ENCODE assay signal across 6 cellular contexts in genomic region chr17:42565523-42566214, GRCh38. TPM values are rescaled to one million over a fixed set of nuclear protein-coding genes. Genes with fewer than 3 reads are reported as not detected.
DNase-seq lines count a peak whose midpoint lies in the region; ATAC-seq, FAIRE-seq and TF ChIP-seq lines count a peak whose summit lies in the region.

No MANE protein-coding gene starts in this region.

- SMC1A ChIA-PET in GM12878 (lab: Charles Lee; ENCODE audit: uncharacterized antibody, unreplicated experiment): interaction anchor here (1.2 kb wide), 1 partner anchor 44 kb away, joined by 3 read pairs; the partner anchor contains the start of genes RETREG3 and TUBG1

- no peak for TF ChIP-seq EP300 in GM12878 (IDR thresholded peaks at IDR 0.05; ENCODE audit: borderline replicate concordance in 1 of 2, control insufficient read depth in 1 of 2, low read depth in 2 of 2, low read length in 2 of 2)

- CTCF ChIA-PET in GM12878 (lab: Yijun Ruan, JAX): interaction anchor here (1.4 to 2.4 kb wide), 5 partner anchors 11 to 115 kb away, joined by 4 to 23 read pairs (median 6); partner anchors contain the start of gene PSMC3IP

- intact Hi-C loops in GM12878 (cut with micrococcal nuclease; ENCODE audit: unreplicated experiment) (no loop called here), posterior vena cava (cut with DNase I) (no loop called here)

- H2AFZ ChIP-seq in GM12878 (ENCODE audit: control insufficient read depth, low read depth, low read length): no peak overlapping the region

- no TSS peak for BruUV-seq in GM12878 (replicated peaks; lab: Mats Ljungman, UMichigan)

- no peaks in the 10 kb centered on the region for H3K9me3 ChIP-seq in HUES64 (ENCODE audit: insufficient read depth, low read depth, low read length)
- no peaks in the 10 kb centered on the region for H3K9me3 ChIP-seq in GM12878 (replicated peaks; ENCODE audit: control insufficient read depth, insufficient read depth, low read length)

- H3K27ac ChIP-seq in HUES64 (ENCODE audit: low read depth, low read length) (peak overlapping the region; percentile 87), GM12878 (ENCODE audit: control insufficient read depth, insufficient read depth) (no peak overlapping the region)

- TF ChIP-seq RAD21 in GM12878 (IDR thresholded peaks at IDR 0.05; ENCODE audit: insufficient read depth, low read depth, low read length): no peak

- RAD21 ChIA-PET in GM12878 (lab: Charles Lee; ENCODE audit: unreplicated experiment): no interaction called here

- H3K4me3 ChIP-seq in HUES64 (ENCODE audit: low read length) (no peak overlapping the region), GM12878 (no peak overlapping the region)

- POLR2A ChIA-PET in GM12878 (lab: Charles Lee): interaction anchor here (0.7 to 2.6 kb wide), 3 partner anchors 10 to 110 kb away, joined by 3 to 14 read pairs (median 4); partner anchors contain the start of genes PLEKHH3 and PSMC3IP

- ATAC-seq in GM12878: no peak

- peaks cover 50% of the 10 kb centered on the region for H3K79me2 ChIP-seq in GM12878 (ENCODE audit: control insufficient read depth, insufficient read depth, low read length)

- H3K4me2 ChIP-seq in GM12878 (ENCODE audit: control insufficient read depth, insufficient read depth): no peak overlapping the region

- H3K27me3 ChIP-seq in HUES64 (ENCODE audit: insufficient read depth, low read length) (no peaks in the 10 kb centered on the region), GM12878 (replicated peaks in 1 of 2; ENCODE audit: control insufficient read depth in 2 of 2, insufficient read depth in 2 of 2, low read length in 1 of 2) (no peaks in the 10 kb centered on the region)

- TF ChIP-seq POLR2A in GM12878 (IDR thresholded peaks at IDR 0.05; ENCODE audit: low read depth, low read length): 0 out of 2 replicates have a peak, but pooled peaks have one; percentile 5

- no peak for DNase-seq in GM12878 (ENCODE audit: low read depth, low spot score)
- DNase-seq in posterior vena cava (ENCODE audit: low spot score): peak; percentile 66
- DNase-seq in stimulated activated CD4-positive, alpha-beta T cell treated with anti-CD3 and anti-CD28 coated beads, Interleukin-2, amount 100 ng/mL, for 48 hours: no peak
- no peak for DNase-seq in NCI-H2196 (lab: John Stamatoyannopoulos, UW; ENCODE audit: unreplicated experiment)
- DNase-seq in DMS53 (lab: John Stamatoyannopoulos, UW): no peak

- peaks cover 5% of the 10 kb centered on the region; the same call in 1 of the 2 replicates for H3K4me1 ChIP-seq in HUES64 (ENCODE audit: insufficient read depth, low read length)
- peaks cover 24% of the 10 kb centered on the region for H3K4me1 ChIP-seq in GM12878 (ENCODE audit: control insufficient read depth, insufficient read depth, low read length)

- WGBS in HUES64: 91% methylated on average over 16 of the region's 16 CpGs
- 92% methylated on average over 16 of the region's 16 CpGs for WGBS in GM12878 (ENCODE audit: insufficient coverage, insufficient replicate concordance, low lambda C conversion rate, missing lambda C conversion rate)

- in situ Hi-C loops in GM12878 (cut with MboI): no loop called here

- H4K20me1 ChIP-seq in GM12878 (ENCODE audit: control insufficient read depth, insufficient read depth): no peaks in the 10 kb centered on the region

- no peak for TF ChIP-seq CTCF in GM12878 (IDR thresholded peaks at IDR 0.05 in 2 of 3, conservative IDR thresholded peaks at IDR 0.05 in 1 of 3; ENCODE audit: control insufficient read depth in 2 of 3, extremely low read depth in 1 of 3, insufficient read depth in 1 of 3, low read depth in 3 of 3, low read length in 3 of 3)

- H3K36me3 ChIP-seq in HUES64 (ENCODE audit: insufficient read depth, low read length) (peaks cover 49% of the 10 kb centered on the region), GM12878 (ENCODE audit: control insufficient read depth in 2 of 2, insufficient read depth in 2 of 2, low read length in 1 of 2) (peaks cover 23 to 29% of the 10 kb centered on the region in 2 experiments; a peak in 3 of 4 replicates)

- H3K9ac ChIP-seq in HUES64 (ENCODE audit: low read depth, low read length): no peak overlapping the region
- H3K9ac ChIP-seq in GM12878 (ENCODE audit: control insufficient read depth, insufficient read depth, low read length): no peak overlapping the region

- no peak for FAIRE-seq in GM12878 (lab: Jason Lieb, UNC)

RNA-seq across cellular contexts. Expression of gene MLX, which starts 1.2 kb away (rescaled TPM):
- polyA plus RNA-seq in HUES64 (2013, experiment 1 of 2): 31.6 TPM
- 31.6 TPM for polyA plus RNA-seq in HUES64 (2013, experiment 2 of 2)
- total RNA-seq in GM12878 (2013; cell fraction: nucleolus; rRNA removed): 60.5 and 62.5 TPM in 2 replicates
- total RNA-seq in GM12878 (2014; rRNA removed) (37.1 and 39.5 TPM in 2 replicates), GM12878 (2014; rRNA removed; fragmentation: Illumina TruSeq; extraction: Trizol) (34.1 and 34.4 TPM in 2 replicates), GM12878 (2021) (38.3 and 41.5 TPM in 2 replicates), posterior vena cava (10 to 100 TPM; 27.5 to 28.5 TPM)
- 23.2 TPM for polyA plus RNA-seq in GM12878 (2011; ENCODE audit: low read depth)
- polyA plus RNA-seq in GM12878 (2011; rRNA removed) (41.2 and 48.9 TPM in 2 replicates), GM12878 (2014; fragmentation: Illumina TruSeq; extraction: Trizol) (59.2 and 61.1 TPM in 2 replicates), GM12878 (2014; fragmentation: Nextera tagmentation; extraction: Ambion mirVana) (10 to 100 TPM; 38.3 to 49.1 TPM), GM12878 (2014; rRNA removed) (65.0 and 66.1 TPM in 2 replicates), GM12878 (2016; fragmentation: Nextera tagmentation; extraction: Ambion mirVana) (10 to 100 TPM; 40.6 to 47.4 TPM)
- polyA plus RNA-seq in GM12878 (2011; cell fraction: cytosol; rRNA removed): 46.2 and 53.0 TPM in 2 replicates
- 103 and 133 TPM in 2 replicates for polyA plus RNA-seq in GM12878 (2011; cell fraction: nucleus; rRNA removed)
- 30.5 and 32.5 TPM in 2 replicates for polyA plus RNA-seq in GM12878 (2012)
- polyA minus RNA-seq in GM12878 (2011; rRNA and poly(A)+ RNA removed): 65.2 and 81.9 TPM in 2 replicates
- 16.7 and 28.9 TPM in 2 replicates for polyA minus RNA-seq in GM12878 (2011; cell fraction: cytosol; rRNA and poly(A)+ RNA removed)
- 34.8 and 58.3 TPM in 2 replicates for polyA minus RNA-seq in GM12878 (2011; cell fraction: nucleus; rRNA and poly(A)+ RNA removed)

RNA-seq across cellular contexts. Expression of gene COASY, which starts 3.7 kb away (rescaled TPM):
- polyA plus RNA-seq in HUES64 (2013, experiment 1 of 2): 54.2 TPM
- polyA plus RNA-seq in HUES64 (2013, experiment 2 of 2): 54.0 TPM
- total RNA-seq in GM12878 (2013; cell fraction: nucleolus; rRNA removed): 25.0 and 29.9 TPM in 2 replicates
- total RNA-seq in GM12878 (2014; rRNA removed) (27.8 and 31.3 TPM in 2 replicates), GM12878 (2014; rRNA removed; fragmentation: Illumina TruSeq; extraction: Trizol) (18.6 TPM in 2 replicates), GM12878 (2021) (81.9 and 88.5 TPM in 2 replicates), posterior vena cava (10 to 100 TPM; 34.0 TPM)
- polyA plus RNA-seq in GM12878 (2011; ENCODE audit: low read depth): 32.2 TPM
- polyA plus RNA-seq in GM12878 (2011; rRNA removed) (19.9 and 33.1 TPM in 2 replicates), GM12878 (2014; fragmentation: Illumina TruSeq; extraction: Trizol) (28.0 and 38.1 TPM in 2 replicates), GM12878 (2014; fragmentation: Nextera tagmentation; extraction: Ambion mirVana) (10 to 100 TPM; 39.8 to 46.6 TPM), GM12878 (2014; rRNA removed) (52.5 and 57.8 TPM in 2 replicates), GM12878 (2016; fragmentation: Nextera tagmentation; extraction: Ambion mirVana) (10 to 100 TPM; 88.1 to 93.9 TPM)
- polyA plus RNA-seq in GM12878 (2011; cell fraction: cytosol; rRNA removed): 43.3 and 50.8 TPM in 2 replicates
- polyA plus RNA-seq in GM12878 (2011; cell fraction: nucleus; rRNA removed): 260 and 275 TPM in 2 replicates
- polyA plus RNA-seq in GM12878 (2012): 64.1 and 86.9 TPM in 2 replicates
- 21.3 and 34.8 TPM in 2 replicates for polyA minus RNA-seq in GM12878 (2011; rRNA and poly(A)+ RNA removed)
- 23.2 and 23.4 TPM in 2 replicates for polyA minus RNA-seq in GM12878 (2011; cell fraction: cytosol; rRNA and poly(A)+ RNA removed)
- polyA minus RNA-seq in GM12878 (2011; cell fraction: nucleus; rRNA and poly(A)+ RNA removed): 28.2 and 43.9 TPM in 2 replicates

RNA-seq across cellular contexts. Expression of gene PSMC3IP, which starts 11.9 kb away (rescaled TPM):
- 24.7 TPM for polyA plus RNA-seq in HUES64 (2013, experiment 1 of 2)
- polyA plus RNA-seq in HUES64 (2013, experiment 2 of 2): 22.4 TPM
- total RNA-seq in GM12878 (2013; cell fraction: nucleolus; rRNA removed): 9.0 and 9.9 TPM in 2 replicates
- 17.4 and 18.7 TPM in 2 replicates for total RNA-seq in GM12878 (2014; rRNA removed)
- 12.0 and 12.1 TPM in 2 replicates for total RNA-seq in GM12878 (2014; rRNA removed; fragmentation: Illumina TruSeq; extraction: Trizol)
- 14.7 and 18.0 TPM in 2 replicates for total RNA-seq in GM12878 (2021)
- polyA plus RNA-seq in GM12878 (2011; ENCODE audit: low read depth): 9.6 TPM
- 13.5 and 15.0 TPM in 2 replicates for polyA plus RNA-seq in GM12878 (2011; rRNA removed)
- 7.3 and 9.3 TPM in 2 replicates for polyA plus RNA-seq in GM12878 (2011; cell fraction: cytosol; rRNA removed)
- polyA plus RNA-seq in GM12878 (2011; cell fraction: nucleus; rRNA removed): 29.3 and 29.5 TPM in 2 replicates
- polyA plus RNA-seq in GM12878 (2012): 8.4 and 13.5 TPM in 2 replicates
- 25.9 and 28.5 TPM in 2 replicates for polyA plus RNA-seq in GM12878 (2014; fragmentation: Illumina TruSeq; extraction: Trizol)
- 1 to 10 TPM; 6.8 to 7.1 TPM for polyA plus RNA-seq in GM12878 (2014; fragmentation: Nextera tagmentation; extraction: Ambion mirVana)
- polyA plus RNA-seq in GM12878 (2014; rRNA removed): 24.8 and 26.8 TPM in 2 replicates
- 10 to 100 TPM; 33.1 to 34.5 TPM for polyA plus RNA-seq in GM12878 (2016; fragmentation: Nextera tagmentation; extraction: Ambion mirVana)
- polyA minus RNA-seq in GM12878 (2011; rRNA and poly(A)+ RNA removed): 10.9 and 11.5 TPM in 2 replicates
- polyA minus RNA-seq in GM12878 (2011; cell fraction: cytosol; rRNA and poly(A)+ RNA removed): 3.3 and 4.7 TPM in 2 replicates
- 10.9 and 16.8 TPM in 2 replicates for polyA minus RNA-seq in GM12878 (2011; cell fraction: nucleus; rRNA and poly(A)+ RNA removed)
- 1 to 10 TPM; 4.1 to 4.7 TPM for total RNA-seq in posterior vena cava

RNA-seq across cellular contexts. Expression of gene HSD17B1, which starts 12.9 kb away (rescaled TPM):
- 0.55 TPM for polyA plus RNA-seq in HUES64 (2013, experiment 1 of 2)
- 0.63 TPM for polyA plus RNA-seq in HUES64 (2013, experiment 2 of 2)
- total RNA-seq in GM12878 (2013; cell fraction: nucleolus; rRNA removed): 1.6 and 2.3 TPM in 2 replicates
- total RNA-seq in GM12878 (2014; rRNA removed): 0.44 and 1.1 TPM in 2 replicates
- 0.14 and 0.36 TPM in 2 replicates for total RNA-seq in GM12878 (2014; rRNA removed; fragmentation: Illumina TruSeq; extraction: Trizol)
- total RNA-seq in GM12878 (2021): 0.61 and 0.67 TPM in 2 replicates
- polyA plus RNA-seq in GM12878 (2011; ENCODE audit: low read depth): 0.63 TPM
- polyA plus RNA-seq in GM12878 (2011; rRNA removed): 0.19 and 0.29 TPM in 2 replicates
- polyA plus RNA-seq in GM12878 (2011; cell fraction: cytosol; rRNA removed): 0.39 and 0.65 TPM in 2 replicates
- 0.86 and 0.99 TPM in 2 replicates for polyA plus RNA-seq in GM12878 (2011; cell fraction: nucleus; rRNA removed)
- polyA plus RNA-seq in GM12878 (2012): 0.53 and 0.89 TPM in 2 replicates
- polyA plus RNA-seq in GM12878 (2014; fragmentation: Illumina TruSeq; extraction: Trizol): 0.06 and 0.15 TPM in 2 replicates
- under 1 TPM; 0.21 to 0.26 TPM for polyA plus RNA-seq in GM12878 (2014; fragmentation: Nextera tagmentation; extraction: Ambion mirVana)
- 0.22 and 0.47 TPM in 2 replicates for polyA plus RNA-seq in GM12878 (2014; rRNA removed)
- 1 to 10 TPM in 1 of 2 experiments, under 1 TPM in 1; 0.73 to 1.1 TPM for polyA plus RNA-seq in GM12878 (2016; fragmentation: Nextera tagmentation; extraction: Ambion mirVana)
- polyA minus RNA-seq in GM12878 (2011; rRNA and poly(A)+ RNA removed): 0.15 and 0.72 TPM in 2 replicates
- not detected in 2 replicates for polyA minus RNA-seq in GM12878 (2011; cell fraction: cytosol; rRNA and poly(A)+ RNA removed)
- polyA minus RNA-seq in GM12878 (2011; cell fraction: nucleus; rRNA and poly(A)+ RNA removed): 0.60 and 1.7 TPM in 2 replicates
- total RNA-seq in posterior vena cava: 1 to 10 TPM in 1 of 2 donors, under 1 TPM in 1; 0.67 to 1.2 TPM

RNA-seq across cellular contexts. Expression of gene NAGLU, which starts 29.6 kb away (rescaled TPM):
- polyA plus RNA-seq in HUES64 (2013, experiment 1 of 2): 13.7 TPM
- 12.4 TPM for polyA plus RNA-seq in HUES64 (2013, experiment 2 of 2)
- total RNA-seq in GM12878 (2013; cell fraction: nucleolus; rRNA removed): 41.7 and 43.3 TPM in 2 replicates
- total RNA-seq in GM12878 (2014; rRNA removed): 19.0 and 23.1 TPM in 2 replicates
- 8.2 and 8.5 TPM in 2 replicates for total RNA-seq in GM12878 (2014; rRNA removed; fragmentation: Illumina TruSeq; extraction: Trizol)
- total RNA-seq in GM12878 (2021): 25.8 and 27.4 TPM in 2 replicates
- polyA plus RNA-seq in GM12878 (2011; ENCODE audit: low read depth): 5.0 TPM
- polyA plus RNA-seq in GM12878 (2011; rRNA removed): 4.6 and 9.3 TPM in 2 replicates
- polyA plus RNA-seq in GM12878 (2011; cell fraction: cytosol; rRNA removed): 13.1 and 20.9 TPM in 2 replicates
- polyA plus RNA-seq in GM12878 (2011; cell fraction: nucleus; rRNA removed): 56.0 and 60.4 TPM in 2 replicates
- 13.8 and 15.5 TPM in 2 replicates for polyA plus RNA-seq in GM12878 (2012)
- 2.4 and 6.8 TPM in 2 replicates for polyA plus RNA-seq in GM12878 (2014; fragmentation: Illumina TruSeq; extraction: Trizol)
- polyA plus RNA-seq in GM12878 (2014; fragmentation: Nextera tagmentation; extraction: Ambion mirVana): under 1 TPM; 0.23 to 0.69 TPM
- polyA plus RNA-seq in GM12878 (2014; rRNA removed): 27.5 and 34.8 TPM in 2 replicates
- 10 to 100 TPM in 1 of 2 experiments, 1 to 10 TPM in 1; 2.9 to 19.6 TPM for polyA plus RNA-seq in GM12878 (2016; fragmentation: Nextera tagmentation; extraction: Ambion mirVana)
- 7.9 and 20.1 TPM in 2 replicates for polyA minus RNA-seq in GM12878 (2011; rRNA and poly(A)+ RNA removed)
- 8.2 and 11.0 TPM in 2 replicates for polyA minus RNA-seq in GM12878 (2011; cell fraction: cytosol; rRNA and poly(A)+ RNA removed)
- 23.8 and 27.5 TPM in 2 replicates for polyA minus RNA-seq in GM12878 (2011; cell fraction: nucleus; rRNA and poly(A)+ RNA removed)
- 10 to 100 TPM; 27.1 to 36.0 TPM for total RNA-seq in posterior vena cava
